23 cellular contexts compared by ENCODE assay signal in genomic region chr2:206512999-206513398, GRCh38.
DNase-seq lines count a peak whose midpoint lies in the region; ATAC-seq, FAIRE-seq and TF ChIP-seq lines count a peak whose summit lies in the region.
"Had no signal": no experiment of that assay in that cellular context is flagged by ENCODE, and none has a peak within 500 bp of the region (broad histone marks: within the 10 kb centered on the region; RNA-seq: fewer than 3 reads in every experiment).

No MANE protein-coding gene starts in this region.

- no peak overlapping the region for H3K4me3 ChIP-seq in epithelial cell of esophagus (ENCODE audit: low read length)
- H3K4me3 ChIP-seq: A549, HAP-1 had no signal

- no peaks in the 10 kb centered on the region for H3K36me3 Mint-ChIP-seq in activated T-cell treated with anti-CD3 and anti-CD28 coated beads, Interleukin-2, amount 50 U/mL, for 72 hours (ENCODE audit: insufficient read depth in 2 of 2)
- no peaks in the 10 kb centered on the region for H3K36me3 Mint-ChIP-seq in activated T-helper 17 cell treated with anti-CD3 and anti-CD28 coated beads, Interleukin-2, amount 50 U/mL, for 72 hours (ENCODE audit: low read depth)
- H3K36me3 Mint-ChIP-seq: CD4-positive, alpha-beta memory T cell had no signal

- no peak for TF ChIP-seq CTCF in epithelial cell of esophagus (IDR thresholded peaks at IDR 0.05; ENCODE audit: insufficient read depth, low read depth, low read length, missing control alignments)

- peak overlapping the region in 1 of 2 donors; percentile 39 for H3K4me3 Mint-ChIP-seq in activated T-cell treated with anti-CD3 and anti-CD28 coated beads, Interleukin-2, amount 50 U/mL, for 72 hours
- peak overlapping the region; percentile 6 for H3K4me3 Mint-ChIP-seq in activated T-helper 17 cell treated with anti-CD3 and anti-CD28 coated beads, Interleukin-2, amount 50 U/mL, for 72 hours
- H3K4me3 Mint-ChIP-seq: CD4-positive, alpha-beta memory T cell; HFFc6 had no signal

- ATAC-seq in activated T-cell treated with anti-CD3 and anti-CD28 coated beads, Interleukin-2, amount 50 U/mL, for 72 hours (replicated peaks in 1 of 2) = peak; percentile 65 to 77
- peak; percentile 83 for ATAC-seq in activated T-helper 17 cell treated with anti-CD3 and anti-CD28 coated beads, Interleukin-2, amount 50 U/mL, for 72 hours (replicated peaks)
- ATAC-seq in HG02642 (IDR thresholded peaks at IDR 0.05; ENCODE audit: poor library complexity, unreplicated experiment) (no peak), GM18858 (IDR thresholded peaks at IDR 0.05; ENCODE audit: unreplicated experiment) (no peak)
- ATAC-seq: A549 had no signal

- no peaks in the 10 kb centered on the region for H3K9me3 Mint-ChIP-seq in activated T-cell treated with anti-CD3 and anti-CD28 coated beads, Interleukin-2, amount 50 U/mL, for 72 hours
- H3K9me3 Mint-ChIP-seq in activated T-helper 17 cell treated with anti-CD3 and anti-CD28 coated beads, Interleukin-2, amount 50 U/mL, for 72 hours = no peaks in the 10 kb centered on the region
- H3K9me3 Mint-ChIP-seq: CD4-positive, alpha-beta memory T cell had no signal

- H3K4me1 Mint-ChIP-seq in activated T-cell treated with anti-CD3 and anti-CD28 coated beads, Interleukin-2, amount 50 U/mL, for 72 hours (ENCODE audit: low read depth) = peaks cover 16% of the 10 kb centered on the region
- peaks cover 12% of the 10 kb centered on the region for H3K4me1 Mint-ChIP-seq in activated T-helper 17 cell treated with anti-CD3 and anti-CD28 coated beads, Interleukin-2, amount 50 U/mL, for 72 hours

- peaks cover 6% of the 10 kb centered on the region for H3K27me3 Mint-ChIP-seq in activated T-cell treated with anti-CD3 and anti-CD28 coated beads, Interleukin-2, amount 50 U/mL, for 72 hours (ENCODE audit: low read depth)
- peaks cover 3% of the 10 kb centered on the region for H3K27me3 Mint-ChIP-seq in activated T-helper 17 cell treated with anti-CD3 and anti-CD28 coated beads, Interleukin-2, amount 50 U/mL, for 72 hours

- no peak for DNase-seq in activated T-cell treated with anti-CD3 and anti-CD28 coated beads, Interleukin-2, amount 50 U/mL, for 72 hours
- no peak for DNase-seq in activated T-cell treated with anti-CD3 and anti-CD28 coated beads, Interleukin-2, amount 50 U/mL, for 48 hours
- DNase-seq in GM18507 (ENCODE audit: extremely low spot score, insufficient read length, low read depth) (no peak), epithelial cell of esophagus (ENCODE audit: low read depth) (peak; percentile 22), SK-N-DZ (ENCODE audit: low spot score) (no peak)
- DNase-seq: 8988T; ACHN; C1 segment of cervical spinal cord; Calu3; CD4-positive, alpha-beta memory T cell; COR-L47; DMS53; DMS79 treated with DMSO at 0.1 percent for 48 hours; GF-D8; GOT3; HFFc6 had no signal

- FAIRE-seq in GM18507 (lab: Jason Lieb, UNC) = peak; percentile 18
- FAIRE-seq: A549, GM12892, H54 had no signal

- no peak overlapping the region for H3K27ac Mint-ChIP-seq in activated T-cell treated with anti-CD3 and anti-CD28 coated beads, Interleukin-2, amount 50 U/mL, for 72 hours
- H3K27ac Mint-ChIP-seq in activated T-helper 17 cell treated with anti-CD3 and anti-CD28 coated beads, Interleukin-2, amount 50 U/mL, for 72 hours = no peak overlapping the region
- H3K27ac Mint-ChIP-seq: CD4-positive, alpha-beta memory T cell; HFFc6 had no signal

Comparison
In these comparisons a context has a peak if more than half of its experiments do, and no peak if none do; other contexts are left out.
1. ATAC-seq: peak in activated T-cell treated with anti-CD3 and anti-CD28 coated beads, Interleukin-2, amount 50 U/mL, for 72 hours (2 of 2) and activated T-helper 17 cell treated with anti-CD3 and anti-CD28 coated beads, Interleukin-2, amount 50 U/mL, for 72 hours (single experiment); none in HG02642 (single experiment) and GM18858 (single experiment).